Comparison of ENCODE assay signal across 20 cellular contexts in the genomic region with DNA sequence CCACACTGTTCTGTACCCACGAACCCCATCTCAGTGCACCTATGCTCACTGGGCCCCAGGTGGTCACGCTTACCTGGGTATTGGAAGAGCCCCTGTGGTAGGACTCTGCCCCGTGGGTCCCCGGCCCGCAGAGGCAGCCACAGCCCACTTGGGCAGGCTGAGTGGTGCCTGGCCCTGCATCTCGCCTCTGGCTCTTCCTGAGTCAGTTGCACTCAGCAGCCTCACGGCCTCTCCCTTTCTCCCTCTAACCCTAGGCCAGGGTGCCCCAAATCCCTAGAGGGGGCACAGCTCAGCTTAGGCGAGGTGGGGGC. TPM values are rescaled to one million over a fixed set of nuclear protein-coding genes. Genes with fewer than 3 reads are reported as not detected.
DNase-seq lines count a peak whose midpoint lies in the region; ATAC-seq and TF ChIP-seq lines count a peak whose summit lies in the region.
"Had no signal": no experiment of that assay in that cellular context is flagged by ENCODE, and none has a peak within 500 bp of the region (broad histone marks: within the 10 kb centered on the region; RNA-seq: fewer than 3 reads in every experiment).

No MANE protein-coding gene starts in this region.

- no peaks in the 10 kb centered on the region for H3K9me3 Mint-ChIP-seq in T-helper 1 cell treated with Interleukin-12 subunit alpha and Interleukin-12 subunit beta and Interleukin-4 antibody, amounts not matched to agents 30 μg/mL and 1 μg/mL, for 36 hours
- no peaks in the 10 kb centered on the region for H3K9me3 Mint-ChIP-seq in CD8-positive, alpha-beta T cell
- H3K9me3 Mint-ChIP-seq in IgD-negative memory B cell, result no peaks in the 10 kb centered on the region
- H3K9me3 Mint-ChIP-seq in naive thymus-derived CD8-positive, alpha-beta T cell, result no peaks in the 10 kb centered on the region
- H3K9me3 Mint-ChIP-seq: CD8-positive, alpha-beta memory T cell had no signal

- POLR2A ChIA-PET in CD8-positive, alpha-beta T cell (lab: Charles Lee), result no interaction called here
- POLR2A ChIA-PET in naive thymus-derived CD8-positive, alpha-beta T cell (lab: Charles Lee), result no interaction called here

- H3K36me3 Mint-ChIP-seq in T-helper 1 cell treated with Interleukin-12 subunit alpha and Interleukin-12 subunit beta and Interleukin-4 antibody, amounts not matched to agents 30 μg/mL and 1 μg/mL, for 36 hours (ENCODE audit: low read depth), result peaks cover 17% of the 10 kb centered on the region
- peaks cover 2% of the 10 kb centered on the region for H3K36me3 Mint-ChIP-seq in CD8-positive, alpha-beta T cell
- H3K36me3 Mint-ChIP-seq in IgD-negative memory B cell, result no peaks in the 10 kb centered on the region
- peaks cover 0 to 2% (median 0%) of the 10 kb centered on the region in 3 donors for H3K36me3 Mint-ChIP-seq in naive thymus-derived CD8-positive, alpha-beta T cell

- no peaks in the 10 kb centered on the region for H3K27me3 ChIP-seq in CD8-positive, alpha-beta T cell (ENCODE audit: insufficient read depth, low read length)

- H3K27me3 Mint-ChIP-seq in T-helper 1 cell treated with Interleukin-12 subunit alpha and Interleukin-12 subunit beta and Interleukin-4 antibody, amounts not matched to agents 30 μg/mL and 1 μg/mL, for 36 hours (ENCODE audit: low read depth), result no peaks in the 10 kb centered on the region
- no peaks in the 10 kb centered on the region for H3K27me3 Mint-ChIP-seq in CD8-positive, alpha-beta T cell (ENCODE audit: low read depth)
- H3K27me3 Mint-ChIP-seq in IgD-negative memory B cell, result no peaks in the 10 kb centered on the region
- H3K27me3 Mint-ChIP-seq in naive thymus-derived CD8-positive, alpha-beta T cell, result no peaks in the 10 kb centered on the region
- H3K27me3 Mint-ChIP-seq: CD8-positive, alpha-beta memory T cell had no signal

- H3K36me3 ChIP-seq in CD8-positive, alpha-beta T cell (ENCODE audit: insufficient read depth, low read length), result no peaks in the 10 kb centered on the region
- H3K36me3 ChIP-seq: BE2C had no signal

- no peaks in the 10 kb centered on the region for H3K9me3 ChIP-seq in CD8-positive, alpha-beta T cell (ENCODE audit: low read length)
- H3K9me3 ChIP-seq: BE2C had no signal

- H3K27ac ChIP-seq in CD8-positive, alpha-beta T cell (ENCODE audit: low read depth, low read length), result no peak overlapping the region
- H3K27ac ChIP-seq: PC-9 had no signal

- peaks cover 37% of the 10 kb centered on the region for H3K4me1 ChIP-seq in CD8-positive, alpha-beta T cell (ENCODE audit: insufficient read depth, low read length)
- H3K4me1 ChIP-seq: BE2C had no signal

- CTCF ChIA-PET in CD8-positive, alpha-beta T cell (lab: Charles Lee), result interaction anchor here (4.2 kb wide), 1 partner anchor 103 kb away, joined by 35 read pairs; no protein-coding TSS in a partner anchor

- intact Hi-C loops in CD8-positive, alpha-beta T cell (cut with DNase I, micrococcal nuclease), result loop anchor here in 1 of 2 experiments (2.0 to 5.0 kb wide), 3 partner anchors 55 to 284 kb away; a partner anchor contains a TSS

- no peak overlapping the region for H3K4me3 ChIP-seq in CD8-positive, alpha-beta T cell (ENCODE audit: low read depth, low read length)
- H3K4me3 ChIP-seq: K562, PC-9 had no signal

- H3K4me3 Mint-ChIP-seq in T-helper 1 cell treated with Interleukin-12 subunit alpha and Interleukin-12 subunit beta and Interleukin-4 antibody, amounts not matched to agents 30 μg/mL and 1 μg/mL, for 36 hours, result no peak overlapping the region
- H3K4me3 Mint-ChIP-seq in CD8-positive, alpha-beta T cell, result no peak overlapping the region
- peak overlapping the region in 3 of 4 donors; percentile 4 to 55 (median 47) for H3K4me3 Mint-ChIP-seq in IgD-negative memory B cell
- H3K4me3 Mint-ChIP-seq in naive thymus-derived CD8-positive, alpha-beta T cell, result peak overlapping the region in 5 of 10 donors; percentile 7 to 51 (median 37)

- peaks cover 23% of the 10 kb centered on the region for H3K4me1 Mint-ChIP-seq in T-helper 1 cell treated with Interleukin-12 subunit alpha and Interleukin-12 subunit beta and Interleukin-4 antibody, amounts not matched to agents 30 μg/mL and 1 μg/mL, for 36 hours (ENCODE audit: low read depth)
- H3K4me1 Mint-ChIP-seq in CD8-positive, alpha-beta T cell (ENCODE audit: low read depth), result peaks cover 44% of the 10 kb centered on the region
- peaks cover 29 to 53% (median 43%) of the 10 kb centered on the region in 3 donors for H3K4me1 Mint-ChIP-seq in IgD-negative memory B cell
- peaks cover 15 to 56% (median 46%) of the 10 kb centered on the region in 4 donors for H3K4me1 Mint-ChIP-seq in naive thymus-derived CD8-positive, alpha-beta T cell

- DNase-seq in T-helper 1 cell (no peak), NCI-H1436 (lab: John Stamatoyannopoulos, UW) (no peak)
- no peak for DNase-seq in CD8-positive, alpha-beta T cell
- DNase-seq in naive thymus-derived CD8-positive, alpha-beta T cell, result no peak
- DNase-seq: 8988T; BE2C; CD8-positive, alpha-beta memory T cell; DMS79 treated with DMSO at 0.1 percent for 48 hours; NCI-H1417; NCI-H1930; NCI-H345; NCI-H524 treated with DMSO at 0.1 percent for 48 hours; PC-9; SIG-M5 had no signal

- peak overlapping the region; percentile 63 for H3K27ac Mint-ChIP-seq in T-helper 1 cell treated with Interleukin-12 subunit alpha and Interleukin-12 subunit beta and Interleukin-4 antibody, amounts not matched to agents 30 μg/mL and 1 μg/mL, for 36 hours
- H3K27ac Mint-ChIP-seq in CD8-positive, alpha-beta T cell, result peak overlapping the region; percentile 13
- H3K27ac Mint-ChIP-seq in IgD-negative memory B cell, result no peak overlapping the region
- peak overlapping the region in 8 of 10 donors; percentile 29 to 87 (median 62) for H3K27ac Mint-ChIP-seq in naive thymus-derived CD8-positive, alpha-beta T cell

- no peak for TF ChIP-seq CTCF in CD8-positive, alpha-beta T cell (IDR thresholded peaks at IDR 0.05)

- ATAC-seq in CD8-positive, alpha-beta T cell, result no peak
- no peak for ATAC-seq in naive thymus-derived CD8-positive, alpha-beta T cell
- ATAC-seq in HG02981 (IDR thresholded peaks at IDR 0.05; ENCODE audit: unreplicated experiment), result no peak
- no peak for ATAC-seq in HG02642 (IDR thresholded peaks at IDR 0.05; ENCODE audit: poor library complexity, unreplicated experiment)
- ATAC-seq: K562, SK-N-SH treated with all-trans-retinoic acid at 6 μM for 48 hours had no signal

RNA-seq across cellular contexts. Expression of a gene that starts 9.7 kb away (rescaled TPM):
- total RNA-seq in CD8-positive, alpha-beta T cell, result 10 to 100 TPM; 26.3 to 28.1 TPM
- polyA plus RNA-seq in IgD-negative memory B cell, result 29.7 TPM
- total RNA-seq in naive thymus-derived CD8-positive, alpha-beta T cell, result 10 to 100 TPM; 22.1 to 28.0 TPM
- 10 to 100 TPM; 35.8 to 43.6 (median 37.0) TPM for polyA plus RNA-seq in naive thymus-derived CD8-positive, alpha-beta T cell

RNA-seq across cellular contexts. Expression of a gene that starts 9.9 kb away (rescaled TPM):
- 10 to 100 TPM; 11.4 to 15.2 TPM for total RNA-seq in CD8-positive, alpha-beta T cell
- 13.4 TPM for polyA plus RNA-seq in IgD-negative memory B cell
- 10 to 100 TPM; 20.3 to 23.6 TPM for total RNA-seq in naive thymus-derived CD8-positive, alpha-beta T cell
- 10 to 100 TPM; 10.8 to 17.0 (median 16.9) TPM for polyA plus RNA-seq in naive thymus-derived CD8-positive, alpha-beta T cell

RNA-seq across cellular contexts. Expression of a gene that starts 32.4 kb away (rescaled TPM):
- 100 to 1,000 TPM; 316 to 328 TPM for total RNA-seq in CD8-positive, alpha-beta T cell
- polyA plus RNA-seq in IgD-negative memory B cell, result 47.1 TPM
- 10 to 100 TPM; 42.0 to 44.0 TPM for total RNA-seq in naive thymus-derived CD8-positive, alpha-beta T cell
- polyA plus RNA-seq in naive thymus-derived CD8-positive, alpha-beta T cell, result 10 to 100 TPM; 12.4 to 26.0 (median 13.6) TPM

Comparison
In these comparisons a context has a peak if more than half of its experiments do, and no peak if none do; other contexts are left out.
1. H3K27ac Mint-ChIP-seq: peak in T-helper 1 cell treated with Interleukin-12 subunit alpha and Interleukin-12 subunit beta and Interleukin-4 antibody, amounts not matched to agents 30 μg/mL and 1 μg/mL, for 36 hours (single experiment), CD8-positive, alpha-beta T cell (single experiment) and naive thymus-derived CD8-positive, alpha-beta T cell (8 of 10); none in IgD-negative memory B cell (0 of 3).
2. H3K4me3 Mint-ChIP-seq: peak in IgD-negative memory B cell (3 of 4); none in T-helper 1 cell treated with Interleukin-12 subunit alpha and Interleukin-12 subunit beta and Interleukin-4 antibody, amounts not matched to agents 30 μg/mL and 1 μg/mL, for 36 hours (single experiment) and CD8-positive, alpha-beta T cell (single experiment).
3. RNA of a gene that starts 32.4 kb away (total RNA-seq): 316 to 328 TPM in CD8-positive, alpha-beta T cell; 42.0 to 44.0 TPM in naive thymus-derived CD8-positive, alpha-beta T cell; every median in the first group is over 4 times any median in the second.